Comparison of ENCODE assay signal across 26 cellular contexts in the genomic region with DNA sequence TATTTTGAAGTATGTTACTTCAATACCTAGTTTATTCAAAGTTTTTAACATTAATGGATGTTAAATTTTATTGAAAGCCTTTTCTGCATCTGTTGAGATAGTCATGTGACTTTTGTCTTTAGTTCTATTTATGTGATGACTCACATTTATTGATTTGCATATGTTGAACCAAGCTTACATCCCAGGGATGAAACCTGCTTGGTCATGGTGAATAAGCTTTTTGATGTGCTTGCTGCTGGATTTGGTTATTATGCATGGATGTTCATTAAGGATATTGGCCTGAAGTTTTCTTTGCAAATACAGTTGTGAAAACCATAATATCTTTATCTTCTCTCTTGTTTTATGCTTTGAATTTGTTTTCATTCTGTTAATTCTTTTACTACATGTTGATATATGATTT.
"Had no signal": no experiment of that assay in that cellular context is flagged by ENCODE, and none has a peak within 500 bp of the region (broad histone marks: within the 10 kb centered on the region; RNA-seq: fewer than 3 reads in every experiment).

No MANE protein-coding gene starts in this region.

- H3K27ac ChIP-seq: coronary artery, epithelial cell of prostate, heart right ventricle, parathyroid adenoma, skin epidermis, suprapubic skin, tibial nerve had no signal

- H3K4me1 ChIP-seq: heart right ventricle, parathyroid adenoma, suprapubic skin, tibial nerve had no signal

- FAIRE-seq: bronchial epithelial cell had no signal

- ATAC-seq: activated T-cell treated with anti-CD3 and anti-CD28 coated beads, Interleukin-2, amount 50 U/mL, for 4 hours; heart right ventricle; left cardiac atrium; right cardiac atrium; stimulated activated effector memory CD8-positive, alpha-beta T cell treated with anti-CD3 and anti-CD28 coated beads, Interleukin-12 subunit alpha, Interleukin-12 subunit beta, amount 100 ng/mL, for 72 hours; stimulated activated naive CD8-positive, alpha-beta T cell treated with anti-CD3 and anti-CD28 coated beads, Interleukin-15, amount 100 ng/mL, for 72 hours had no signal

- DNase-seq: activated B cell treated with CpG ODN at 0.5 μM for 24 hours; activated CD4-positive, alpha-beta T cell treated with anti-CD3 and anti-CD28 coated beads for 4 hours; activated CD4-positive, alpha-beta T cell treated with anti-CD3 and anti-CD28 coated beads, Interleukin-2, amount 50 U/mL, for 48 hours; activated CD8-positive, alpha-beta memory T cell treated with anti-CD3 and anti-CD28 coated beads, Interleukin-2, amount 50 U/mL, for 48 hours; activated naive CD4-positive, alpha-beta T cell treated with Interleukin-2 at 50 U/mL for 16 hours; activated naive CD8-positive, alpha-beta T cell treated with anti-CD3 and anti-CD28 coated beads for 36 hours; activated T-cell treated with anti-CD3 and anti-CD28 coated beads, Interleukin-2, amount 50 U/mL, for 4 hours; cerebellar nuclear complex; endodermal cell; heart right ventricle; islet precursor cell; left cardiac atrium; naive B cell; nucleus accumbens; right cardiac atrium; stimulated activated CD4-positive, alpha-beta T cell treated with anti-CD3 and anti-CD28 coated beads, Interleukin-2, amount 100 ng/mL, for 24 hours; stimulated activated naive CD8-positive, alpha-beta T cell treated with anti-CD3 and anti-CD28 coated beads, Interleukin-15, amount 100 ng/mL, for 72 hours; T-helper 9 cell had no signal

- H3K4me3 ChIP-seq: coronary artery, heart right ventricle, skin epidermis, suprapubic skin, tibial nerve had no signal

- H3K9me3 ChIP-seq: suprapubic skin had no signal
